21 cellular contexts compared by ENCODE assay signal in genomic region chr11:88799749-88800500, GRCh38.
A peak's percentile ranks its signal among the peaks of the same experiment; 100 is the strongest.
DNase-seq lines count a peak whose midpoint lies in the region; ATAC-seq and TF ChIP-seq lines count a peak whose summit lies in the region.
"Had no signal": no experiment of that assay in that cellular context is flagged by ENCODE, and none has a peak within 500 bp of the region (broad histone marks: within the 10 kb centered on the region; RNA-seq: fewer than 3 reads in every experiment).

No MANE protein-coding gene starts in this region.

- no peak overlapping the region for H3K27ac ChIP-seq in psoas muscle
- H3K27ac ChIP-seq: C4-2B, GM23248, RWPE1, SJSA1 had no signal

- no peaks in the 10 kb centered on the region for H3K36me3 ChIP-seq in psoas muscle (ENCODE audit: insufficient read depth in 1 of 2, low read depth in 1 of 2)
- H3K36me3 ChIP-seq: SJSA1 had no signal

- no peaks in the 10 kb centered on the region for H3K27me3 Mint-ChIP-seq in nephron (ENCODE audit: low read depth)

- ATAC-seq in GM18502 (IDR thresholded peaks at IDR 0.05; ENCODE audit: poor library complexity, unreplicated experiment) (no peak), psoas muscle (no peak), GM19324 (IDR thresholded peaks at IDR 0.05; ENCODE audit: low FRiP score, unreplicated experiment) (no peak)
- ATAC-seq: HCT116, K562, PC-3 had no signal

- no peaks in the 10 kb centered on the region for H3K4me1 ChIP-seq in psoas muscle
- H3K4me1 ChIP-seq: SJSA1 had no signal

- peaks cover 21% of the 10 kb centered on the region for H3K4me1 Mint-ChIP-seq in nephron

- intact Hi-C loops in psoas muscle (cut with DNase I) = no loop called here

- H3K27ac Mint-ChIP-seq in nephron = peak overlapping the region in 2 of 3 experiments; percentile 38 to 53

- no peak for TF ChIP-seq CTCF in astrocyte of the cerebellum (IDR thresholded peaks at IDR 0.05; ENCODE audit: low read depth, low read length, missing control alignments)
- no peak for TF ChIP-seq CTCF in fibroblast of the aortic adventitia (IDR thresholded peaks at IDR 0.05; ENCODE audit: insufficient read depth, low read length)
- no peak for TF ChIP-seq CTCF in nephron (IDR thresholded peaks at IDR 0.05; ENCODE audit: unreplicated experiment in 3 of 3)
- no peak for TF ChIP-seq CTCF in psoas muscle (IDR thresholded peaks at IDR 0.05)

- WGBS in psoas muscle, 3 donors = 41 to 53% (median 46%) methylated on average over 2 of the region's 2 CpGs

- DNase-seq in G401 (ENCODE audit: low spot score) (peak; percentile 16), astrocyte of the cerebellum (ENCODE audit: low read depth) (peak; percentile 56), fibroblast of the aortic adventitia (ENCODE audit: low read depth) (peak; percentile 4), psoas muscle (no peak), NCI-H2081 treated with DMSO at 0.1 percent for 48 hours (lab: John Stamatoyannopoulos, UW) (no peak)
- DNase-seq: EL, GM23248, NCI-H1436, NCI-H2029, NCI-H2171 treated with DMSO at 0.1 percent for 48 hours, NCI-H446 treated with DMSO at 0.1 percent for 48 hours, NCI-H748 treated with DMSO at 0.1 percent for 48 hours, PC-3 had no signal

- H3K4me3 Mint-ChIP-seq in nephron = no peak overlapping the region

- H3K9me3 ChIP-seq in psoas muscle = no peaks in the 10 kb centered on the region
- H3K9me3 ChIP-seq: SJSA1 had no signal

- in situ Hi-C loops in G401 (cut with HindIII; ENCODE audit: low sequenced_read_pairs) = no loop called here
- in situ Hi-C loops in astrocyte of the cerebellum (cut with HindIII; ENCODE audit: low sequenced_read_pairs) = no loop called here

- H3K36me3 Mint-ChIP-seq in nephron (ENCODE audit: low read depth) = no peaks in the 10 kb centered on the region

- no peaks in the 10 kb centered on the region for H3K27me3 ChIP-seq in psoas muscle (ENCODE audit: insufficient read depth in 3 of 3, low read length in 2 of 3)
- H3K27me3 ChIP-seq: SJSA1 had no signal

- H3K9me3 Mint-ChIP-seq in nephron = no peaks in the 10 kb centered on the region

- no peak overlapping the region for H3K4me3 ChIP-seq in astrocyte of the cerebellum (ENCODE audit: low read depth, low read length)
- H3K4me3 ChIP-seq in fibroblast of the aortic adventitia (ENCODE audit: low read depth, low read length) = no peak overlapping the region
- H3K4me3 ChIP-seq in psoas muscle = no peak overlapping the region
- H3K4me3 ChIP-seq: GM23248, K562, SJSA1 had no signal

Comparison
In these comparisons a context has a peak if more than half of its experiments do, and no peak if none do; other contexts are left out.
1. DNase-seq: peak in G401 (single experiment), astrocyte of the cerebellum (single experiment) and fibroblast of the aortic adventitia (single experiment); none in psoas muscle (0 of 2) and NCI-H2081 treated with DMSO at 0.1 percent for 48 hours (single experiment).